Comparison of ENCODE assay signal across 12 cellular contexts in the genomic region with DNA sequence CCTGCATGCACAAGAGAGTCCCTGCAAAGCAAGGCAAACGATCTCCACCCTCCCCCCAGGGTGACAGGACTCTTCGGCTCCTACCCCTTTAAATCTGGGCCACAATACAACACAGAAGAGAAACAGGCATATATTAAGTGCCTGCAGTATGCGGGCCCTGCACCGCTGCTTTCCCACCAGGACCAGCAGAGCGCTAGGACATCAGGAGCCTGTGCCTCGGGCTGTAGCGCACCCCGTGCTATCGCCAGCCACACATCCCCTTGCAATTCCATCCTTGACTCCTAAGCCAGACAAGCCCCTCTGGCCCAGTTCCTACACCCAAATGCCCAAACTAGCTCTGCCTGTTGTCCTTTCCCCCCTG. TPM values are rescaled to one million over a fixed set of nuclear protein-coding genes. Genes with fewer than 3 reads are reported as not detected.
DNase-seq lines count a peak whose midpoint lies in the region; ATAC-seq and TF ChIP-seq lines count a peak whose summit lies in the region.
"Had no signal": no experiment of that assay in that cellular context is flagged by ENCODE, and none has a peak within 500 bp of the region (broad histone marks: within the 10 kb centered on the region; RNA-seq: fewer than 3 reads in every experiment).

No MANE protein-coding gene starts in this region.

- H4K91ac ChIP-seq in neuronal stem cell (ENCODE audit: low read depth, low read length, poor library complexity) = no peak overlapping the region

- TF ChIP-seq RAD21 in SK-N-SH (IDR thresholded peaks at IDR 0.05; ENCODE audit: low read length) = no peak

- H3K36me3 ChIP-seq in SK-N-SH (replicated peaks in 1 of 2; ENCODE audit: control insufficient read depth in 1 of 2, insufficient read depth in 2 of 2, low read length in 1 of 2) (no peaks in the 10 kb centered on the region), neuronal stem cell (replicated peaks in 1 of 2; ENCODE audit: control insufficient read depth in 2 of 2, insufficient read depth in 2 of 2, low read length in 2 of 2) (peaks cover 0 to 3% of the 10 kb centered on the region in 2 donors), Karpas-422 (ENCODE audit: insufficient read depth, low read length) (no peaks in the 10 kb centered on the region)
- H3K36me3 ChIP-seq: colonic mucosa had no signal

- H3K18ac ChIP-seq in neuronal stem cell (ENCODE audit: low read length) = no peak overlapping the region

- H4K20me1 ChIP-seq in SK-N-SH (ENCODE audit: insufficient read depth) (no peaks in the 10 kb centered on the region), Karpas-422 (ENCODE audit: insufficient read depth, low read depth, low read length) (no peaks in the 10 kb centered on the region)

- H3K9me3 ChIP-seq in SK-N-SH (no peaks in the 10 kb centered on the region), neuronal stem cell (replicated peaks in 1 of 2; ENCODE audit: control insufficient read depth in 2 of 2, insufficient read depth in 1 of 2, low read depth in 1 of 2, low read length in 2 of 2) (peaks cover 0 to 4% of the 10 kb centered on the region in 2 donors), Karpas-422 (ENCODE audit: low read length) (no peaks in the 10 kb centered on the region)
- H3K9me3 ChIP-seq: colonic mucosa had no signal

- peak overlapping the region; percentile 31 for H2BK15ac ChIP-seq in neuronal stem cell (ENCODE audit: low read length)

- no peak overlapping the region; the same call in 1 of the 2 replicates for H3K4me2 ChIP-seq in SK-N-SH
- H3K4me2 ChIP-seq in neuronal stem cell (ENCODE audit: insufficient read depth, low read length, poor library complexity, severe bottlenecking) = no peak overlapping the region
- no peak overlapping the region for H3K4me2 ChIP-seq in Karpas-422 (ENCODE audit: low read depth, low read length, poor library complexity, severe bottlenecking)

- H3K4me3 ChIP-seq in SK-N-SH (ENCODE audit: low read depth in 2 of 2, low read length in 1 of 2) = peak overlapping the region in 1 of 2 experiments; percentile 51; a peak in 1 of 4 replicates
- no peak overlapping the region for H3K4me3 ChIP-seq in neuronal stem cell (ENCODE audit: low read length in 2 of 2)
- H3K4me3 ChIP-seq in Karpas-422 (ENCODE audit: low read length) = no peak overlapping the region
- H3K4me3 ChIP-seq: colonic mucosa had no signal

- peak; percentile 21 for ATAC-seq in GM21723 (IDR thresholded peaks at IDR 0.05; ENCODE audit: unreplicated experiment)

- peaks cover 6% of the 10 kb centered on the region for H3K4me1 Mint-ChIP-seq in mesothelial cell of epicardium

- H3K4me3 Mint-ChIP-seq in mesothelial cell of epicardium = no peak overlapping the region
- H3K4me3 Mint-ChIP-seq: activated CD4-positive, alpha-beta T cell treated with anti-CD3 and anti-CD28 coated beads, Interleukin-2, amount 10 ng/mL, durations not matched to agents 24 days and 14 days; CD8-positive, alpha-beta T cell had no signal

- no peak overlapping the region for H3K14ac ChIP-seq in neuronal stem cell (ENCODE audit: low read length)

- no peak overlapping the region for H4K8ac ChIP-seq in neuronal stem cell (ENCODE audit: low read depth, low read length)

- H3K27ac ChIP-seq in C4-2B (no peak overlapping the region), SK-N-SH (ENCODE audit: low read depth in 2 of 2, low read length in 1 of 2) (peak overlapping the region in 1 of 2 experiments; percentile 71; a peak in 2 of 4 replicates), neuronal stem cell (replicated peaks; ENCODE audit: low read length) (no peak overlapping the region), Karpas-422 (ENCODE audit: low read length) (no peak overlapping the region)
- H3K27ac ChIP-seq: colonic mucosa had no signal

- no peaks in the 10 kb centered on the region for H3K36me3 Mint-ChIP-seq in mesothelial cell of epicardium
- H3K36me3 Mint-ChIP-seq: CD8-positive, alpha-beta T cell had no signal

- no peaks in the 10 kb centered on the region for H3K79me1 ChIP-seq in neuronal stem cell (ENCODE audit: low read depth, low read length)

- POLR2A ChIA-PET in SK-N-SH (lab: Yijun Ruan, JAX) = no interaction called here

- H3K4me1 ChIP-seq in SK-N-SH (ENCODE audit: control insufficient read depth in 1 of 2, insufficient read depth in 2 of 2, low read depth in 1 of 2, low read length in 1 of 2) (peaks cover 14 to 20% of the 10 kb centered on the region in 2 experiments), neuronal stem cell (ENCODE audit: control insufficient read depth in 2 of 2, insufficient read depth in 1 of 2, low read depth in 1 of 2, low read length in 2 of 2) (peaks cover 0 to 10% of the 10 kb centered on the region in 2 donors), Karpas-422 (ENCODE audit: low read length) (no peaks in the 10 kb centered on the region; the same call in 1 of the 2 replicates)
- H3K4me1 ChIP-seq: colonic mucosa had no signal

- no peaks in the 10 kb centered on the region for H3K9me2 ChIP-seq in SK-N-SH
- no peaks in the 10 kb centered on the region for H3K9me2 ChIP-seq in Karpas-422 (replicated peaks; ENCODE audit: insufficient read depth, low read length)

- peaks cover 37% of the 10 kb centered on the region for H3K27me3 Mint-ChIP-seq in mesothelial cell of epicardium (ENCODE audit: low read depth)

- peak; percentile 26 for TF ChIP-seq CTCF in C4-2B (conservative IDR thresholded peaks at IDR 0.05)
- no peak for TF ChIP-seq CTCF in SK-N-SH (IDR thresholded peaks at IDR 0.05)
- no peak for TF ChIP-seq CTCF in mesothelial cell of epicardium (IDR thresholded peaks at IDR 0.05; ENCODE audit: unreplicated experiment)

- 51% methylated on average over 8 of the region's 9 CpGs for WGBS in SK-N-SH (ENCODE audit: low lambda C conversion rate)
- WGBS in neuronal stem cell (ENCODE audit: extremely low coverage in 2 of 2, insufficient read length in 2 of 2, insufficient replicate concordance in 1 of 2), 2 donors = no CpG with 5 or more reads among the region's 9 CpGs

- H2AFZ ChIP-seq in SK-N-SH (ENCODE audit: low read depth) (no peak overlapping the region), neuronal stem cell (ENCODE audit: low read length) (peak overlapping the region; percentile 62), Karpas-422 (ENCODE audit: low read length) (no peak overlapping the region)

- H3K27me3 ChIP-seq in SK-N-SH (ENCODE audit: insufficient read depth) (no peaks in the 10 kb centered on the region), neuronal stem cell (ENCODE audit: control insufficient read depth in 3 of 3, insufficient read depth in 3 of 3, low read depth in 1 of 3, low read length in 3 of 3) (peaks cover 0 to 41% (median 3%) of the 10 kb centered on the region in 3 experiments), Karpas-422 (ENCODE audit: low read length) (no peaks in the 10 kb centered on the region)
- H3K27me3 ChIP-seq: colonic mucosa had no signal

- no peaks in the 10 kb centered on the region for H3K9me3 Mint-ChIP-seq in mesothelial cell of epicardium
- H3K9me3 Mint-ChIP-seq: activated CD4-positive, alpha-beta T cell treated with anti-CD3 and anti-CD28 coated beads, Interleukin-2, amount 10 ng/mL, durations not matched to agents 24 days and 14 days; CD8-positive, alpha-beta T cell had no signal

- H3K9ac ChIP-seq in SK-N-SH (peak overlapping the region; percentile 42; the same call in 1 of the 2 replicates), neuronal stem cell (ENCODE audit: low read depth, low read length, poor library complexity) (no peak overlapping the region), Karpas-422 (ENCODE audit: low read length) (no peak overlapping the region)

- TF ChIP-seq EP300 in SK-N-SH (IDR thresholded peaks at IDR 0.05; ENCODE audit: borderline replicate concordance in 1 of 2, low read depth in 1 of 2, low read length in 1 of 2) = no peak

- peaks cover 22% of the 10 kb centered on the region for H3F3A ChIP-seq in SK-N-SH (replicated peaks; ENCODE audit: insufficient read depth)

- peak overlapping the region; percentile 10 for H2AK5ac ChIP-seq in neuronal stem cell (ENCODE audit: low read depth, low read length)

- no peak overlapping the region for H2BK120ac ChIP-seq in neuronal stem cell (ENCODE audit: low read depth, low read length)

- H2BK5ac ChIP-seq in neuronal stem cell (ENCODE audit: low read length) = no peak overlapping the region

- no peak for DNase-seq in SK-N-SH
- no peak for DNase-seq in neuronal stem cell (ENCODE audit: low spot score)
- DNase-seq in Karpas-422 = no peak
- no peak for DNase-seq in mesothelial cell of epicardium (ENCODE audit: low spot score in 2 of 2, unreplicated experiment in 2 of 2)
- no peak for DNase-seq in AG08396 (ENCODE audit: low spot score)
- DNase-seq in DMS114 treated with DMSO at 0.1 percent for 48 hours (lab: John Stamatoyannopoulos, UW; ENCODE audit: unreplicated experiment) = no peak
- DNase-seq: NCI-H2029 treated with DMSO at 0.1 percent for 48 hours had no signal

- no peak overlapping the region for H3K23ac ChIP-seq in neuronal stem cell (ENCODE audit: low read depth, low read length, poor library complexity)

- CTCF ChIA-PET in SK-N-SH (lab: Yijun Ruan, JAX) = interaction anchor here (0.5 to 4.3 kb wide), 65 partner anchors 8 to 975 kb away, joined by 3 to 160 read pairs (median 4); no protein-coding TSS in a partner anchor

- H2BK12ac ChIP-seq in neuronal stem cell (ENCODE audit: low read length) = no peak overlapping the region

- H3K4ac ChIP-seq in neuronal stem cell (ENCODE audit: low read length) = no peak overlapping the region

- H3K79me2 ChIP-seq in SK-N-SH (ENCODE audit: insufficient read depth) (peaks cover 21% of the 10 kb centered on the region), Karpas-422 (ENCODE audit: low read length) (no peaks in the 10 kb centered on the region)

- no peak overlapping the region for H3K27ac Mint-ChIP-seq in mesothelial cell of epicardium
- H3K27ac Mint-ChIP-seq: activated CD4-positive, alpha-beta T cell treated with anti-CD3 and anti-CD28 coated beads, Interleukin-2, amount 10 ng/mL, durations not matched to agents 24 days and 14 days; CD8-positive, alpha-beta T cell had no signal

TF ChIP-seq in SK-N-SH, 30 proteins besides CTCF, POLR2A, EP300 and RAD21 (continues in another document):
- TF ChIP-seq, protein P1, sequence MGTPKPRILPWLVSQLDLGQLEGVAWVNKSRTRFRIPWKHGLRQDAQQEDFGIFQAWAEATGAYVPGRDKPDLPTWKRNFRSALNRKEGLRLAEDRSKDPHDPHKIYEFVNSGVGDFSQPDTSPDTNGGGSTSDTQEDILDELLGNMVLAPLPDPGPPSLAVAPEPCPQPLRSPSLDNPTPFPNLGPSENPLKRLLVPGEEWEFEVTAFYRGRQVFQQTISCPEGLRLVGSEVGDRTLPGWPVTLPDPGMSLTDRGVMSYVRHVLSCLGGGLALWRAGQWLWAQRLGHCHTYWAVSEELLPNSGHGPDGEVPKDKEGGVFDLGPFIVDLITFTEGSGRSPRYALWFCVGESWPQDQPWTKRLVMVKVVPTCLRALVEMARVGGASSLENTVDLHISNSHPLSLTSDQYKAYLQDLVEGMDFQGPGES (IDR thresholded peaks at IDR 0.05; ENCODE audit: low read depth, low read length) = no peak
- no peak for TF ChIP-seq NRF1 (IDR thresholded peaks at IDR 0.05; ENCODE audit: low read depth, low read length)

RNA-seq across cellular contexts. Expression of a gene that starts 4.1 kb away (rescaled TPM):
- 4.7 and 6.5 TPM in 2 replicates for polyA plus RNA-seq in SK-N-SH (2012; rRNA removed)
- 4.0 and 5.5 TPM in 2 replicates for polyA plus RNA-seq in SK-N-SH (2012; cell fraction: cytosol; rRNA removed)
- 4.0 and 5.4 TPM in 2 replicates for polyA plus RNA-seq in SK-N-SH (2012; cell fraction: nucleus; rRNA removed)
- polyA plus RNA-seq in neuronal stem cell (2013, experiment 1 of 2) = 0.07 TPM
- polyA plus RNA-seq in neuronal stem cell (2013, experiment 2 of 2) = 0.06 TPM
- not detected in 2 replicates for total RNA-seq in Karpas-422 (2014; rRNA removed; shearing (Covaris generic); ENCODE audit: low replicate concordance)
- 0.07 to 0.13 TPM (median 0.11 TPM) in 3 replicates for total RNA-seq in mesothelial cell of epicardium
- total RNA-seq: activated CD4-positive, alpha-beta T cell treated with anti-CD3 and anti-CD28 coated beads, Interleukin-2, amount 10 ng/mL, durations not matched to agents 24 days and 14 days; CD8-positive, alpha-beta T cell had no signal
